In genomic region chr5:124612023-124612422, GRCh38 we compare ENCODE assay signal across 22 cellular contexts.
DNase-seq lines count a peak whose midpoint lies in the region; ATAC-seq and TF ChIP-seq lines count a peak whose summit lies in the region.
"Had no signal": no experiment of that assay in that cellular context is flagged by ENCODE, and none has a peak within 500 bp of the region (broad histone marks: within the 10 kb centered on the region; RNA-seq: fewer than 3 reads in every experiment).

No MANE protein-coding gene starts in this region.

- H3K4me3 Mint-ChIP-seq in chondrocyte (ENCODE audit: unreplicated experiment), result no peak overlapping the region
- H3K4me3 Mint-ChIP-seq: CD14-positive monocyte; CD4-positive, alpha-beta T cell; CD8-positive, alpha-beta memory T cell; HFFc6 had no signal

- intact Hi-C loops in Right ventricle myocardium superior (cut with DNase I) (no loop called here), cardiac septum (cut with DNase I) (no loop called here), left cardiac atrium (cut with DNase I) (no loop called here)

- H3K4me1 Mint-ChIP-seq in chondrocyte (ENCODE audit: low read depth), result peaks cover 10% of the 10 kb centered on the region
- H3K4me1 Mint-ChIP-seq: CD8-positive, alpha-beta memory T cell had no signal

- no peak for TF ChIP-seq CTCF in chondrocyte (IDR thresholded peaks at IDR 0.05)

- ATAC-seq in Right ventricle myocardium superior (ENCODE audit: poor library complexity) (peak; percentile 45), left cardiac atrium (peak; percentile 56 to 65), HG03135 (IDR thresholded peaks at IDR 0.05; ENCODE audit: unreplicated experiment) (no peak), HG03039 (IDR thresholded peaks at IDR 0.05; ENCODE audit: unreplicated experiment) (no peak)
- ATAC-seq: A549, GM12878 had no signal

- H3K27ac Mint-ChIP-seq in chondrocyte (ENCODE audit: unreplicated experiment), result no peak overlapping the region
- H3K27ac Mint-ChIP-seq: CD4-positive, alpha-beta T cell; CD8-positive, alpha-beta memory T cell; HFFc6 had no signal

- H3K36me3 Mint-ChIP-seq in chondrocyte (ENCODE audit: low read depth), result no peaks in the 10 kb centered on the region
- H3K36me3 Mint-ChIP-seq: CD14-positive monocyte; CD8-positive, alpha-beta memory T cell had no signal

- no peaks in the 10 kb centered on the region for H3K27me3 Mint-ChIP-seq in chondrocyte (ENCODE audit: low read depth)
- H3K27me3 Mint-ChIP-seq: CD8-positive, alpha-beta memory T cell had no signal

- no peak for DNase-seq in Right ventricle myocardium superior
- no peak for DNase-seq in cardiac septum (ENCODE audit: low spot score)
- DNase-seq in SK-N-DZ (ENCODE audit: low spot score), result peak; percentile 84
- no peak for DNase-seq in left cardiac atrium
- DNase-seq in chondrocyte (ENCODE audit: low spot score), result no peak
- DNase-seq: 8988T; ACHN; AML-193; BE2C; CD4-positive, alpha-beta T cell; CD8-positive, alpha-beta memory T cell; DMS 273 treated with DMSO at 0.1 percent for 48 hours; DMS79; EL; GDM1; GOT3; HFFc6 had no signal

- peaks cover 6% of the 10 kb centered on the region for H3K9me3 Mint-ChIP-seq in chondrocyte (ENCODE audit: low read depth)
- H3K9me3 Mint-ChIP-seq: HFFc6 had no signal

Comparison
In these comparisons a context has a peak if more than half of its experiments do, and no peak if none do; other contexts are left out.
1. ATAC-seq: peak in Right ventricle myocardium superior (single experiment) and left cardiac atrium (2 of 2); none in HG03135 (single experiment) and HG03039 (single experiment).